ENCODE assay signal across 9 cellular contexts in genomic region chr6:32944265-32944664, GRCh38. TPM values are rescaled to one million over a fixed set of nuclear protein-coding genes. Genes with fewer than 3 reads are reported as not detected.
DNase-seq lines count a peak whose midpoint lies in the region; ATAC-seq, FAIRE-seq and TF ChIP-seq lines count a peak whose summit lies in the region.
"Had no signal": no experiment of that assay in that cellular context is flagged by ENCODE, and none has a peak within 500 bp of the region (broad histone marks: within the 10 kb centered on the region; RNA-seq: fewer than 3 reads in every experiment).

No MANE protein-coding gene starts in this region.

- TF ChIP-seq CTCF in heart left ventricle (IDR thresholded peaks at IDR 0.05) = no peak

- DNase-seq in SIG-M5 (lab: John Stamatoyannopoulos, UW) (peak; percentile 90), heart left ventricle (no peak), NCI-H128 (lab: John Stamatoyannopoulos, UW; ENCODE audit: unreplicated experiment) (no peak), putamen (ENCODE audit: low spot score) (no peak), HTR-8/SVneo (ENCODE audit: insufficient read length, low spot score) (no peak)

- H3K27ac ChIP-seq in heart left ventricle = peak overlapping the region in 3 of 12 donors; percentile 22 to 97 (median 38)

- ATAC-seq in GM18867 (IDR thresholded peaks at IDR 0.05; ENCODE audit: unreplicated experiment) (peak; percentile 53), HG02852 (IDR thresholded peaks at IDR 0.05; ENCODE audit: unreplicated experiment) (peak; percentile 42), heart left ventricle (peak in 3 of 4 donors; percentile 49 to 76 (median 53)), GM18868 (IDR thresholded peaks at IDR 0.05; ENCODE audit: unreplicated experiment) (no peak)

- no peak for FAIRE-seq in HTR-8/SVneo (lab: Jason Lieb, UNC)
- FAIRE-seq: endometrium had no signal

- intact Hi-C loops in heart left ventricle (cut with DNase I) = loop anchor here in 1 of 10 donors (10.0 kb wide), 1 partner anchor 49 kb away; no protein-coding TSS in a partner anchor

- no peaks in the 10 kb centered on the region for H3K27me3 ChIP-seq in heart left ventricle

- peaks cover 0 to 8% (median 0%) of the 10 kb centered on the region in 12 donors for H3K9me3 ChIP-seq in heart left ventricle

- H3K36me3 ChIP-seq in heart left ventricle = peaks cover 0 to 5% (median 0%) of the 10 kb centered on the region in 9 donors

- WGBS in heart left ventricle, 4 donors = 36 to 64% (median 41%) methylated on average over 1 of the region's 1 CpG

- H3K4me3 ChIP-seq in heart left ventricle = peak overlapping the region in 2 of 12 donors; percentile 13 to 37

- H3K4me1 ChIP-seq in heart left ventricle = peaks cover 0 to 87% (median 11%) of the 10 kb centered on the region in 12 donors

- no peak for TF ChIP-seq POLR2A in heart left ventricle (IDR thresholded peaks at IDR 0.05)

RNA-seq across cellular contexts. Expression of gene HLA-DMB, which starts 3.4 kb away (rescaled TPM):
- 100 to 1,000 TPM in 1 of 9 donors, 10 to 100 TPM in 1, 1 to 10 TPM in 7; 2.7 to 127 (median 9.3) TPM for total RNA-seq in heart left ventricle
- 1 to 10 TPM; 3.7 to 4.8 TPM for polyA plus RNA-seq in heart left ventricle

RNA-seq across cellular contexts. Expression of gene HLA-DMA, which starts 8.6 kb away (rescaled TPM):
- 100 to 1,000 TPM in 1 of 9 donors, 10 to 100 TPM in 6, 1 to 10 TPM in 2; 5.4 to 150 (median 16.2) TPM for total RNA-seq in heart left ventricle
- polyA plus RNA-seq in heart left ventricle = 10 to 100 TPM in 1 of 2 donors, 1 to 10 TPM in 1; 8.0 to 20.4 TPM

RNA-seq across cellular contexts. Expression of gene BRD2, which starts 24.1 kb away (rescaled TPM):
- total RNA-seq in heart left ventricle = 100 to 1,000 TPM in 2 of 9 donors, 10 to 100 TPM in 7; 56.8 to 107 (median 73.5) TPM
- 10 to 100 TPM; 61.9 to 67.8 TPM for polyA plus RNA-seq in heart left ventricle
